Comparison of ENCODE assay signal across 14 cellular contexts in genomic region chr4:124526321-124526720, GRCh38.
DNase-seq lines count a peak whose midpoint lies in the region; ATAC-seq and TF ChIP-seq lines count a peak whose summit lies in the region.
"Had no signal": no experiment of that assay in that cellular context is flagged by ENCODE, and none has a peak within 500 bp of the region (broad histone marks: within the 10 kb centered on the region; RNA-seq: fewer than 3 reads in every experiment).

No MANE protein-coding gene starts in this region.

- H3K27me3 Mint-ChIP-seq in chondrocyte (ENCODE audit: low read depth) (no peaks in the 10 kb centered on the region), osteocyte (ENCODE audit: unreplicated experiment) (no peaks in the 10 kb centered on the region)

- no peak for TF ChIP-seq POLR2A in GM18505 (IDR thresholded peaks at IDR 0.05; ENCODE audit: borderline replicate concordance, extremely low read depth, insufficient read depth, insufficient read length)

- H3K4me3 Mint-ChIP-seq in chondrocyte (ENCODE audit: unreplicated experiment) (no peak overlapping the region), osteocyte (ENCODE audit: unreplicated experiment) (peak overlapping the region; percentile 11)

- H3K4me1 Mint-ChIP-seq in chondrocyte (ENCODE audit: low read depth) (peaks cover 13% of the 10 kb centered on the region), osteocyte (ENCODE audit: unreplicated experiment) (peaks cover 15% of the 10 kb centered on the region)

- peak overlapping the region; percentile 24 for H3K27ac Mint-ChIP-seq in chondrocyte (ENCODE audit: unreplicated experiment)
- peak overlapping the region; percentile 76 for H3K27ac Mint-ChIP-seq in osteocyte (ENCODE audit: unreplicated experiment)

- peaks cover 2% of the 10 kb centered on the region for H3K36me3 Mint-ChIP-seq in chondrocyte (ENCODE audit: low read depth)
- H3K36me3 Mint-ChIP-seq in osteocyte (ENCODE audit: unreplicated experiment) = peaks cover 5% of the 10 kb centered on the region

- TF ChIP-seq CTCF in chondrocyte (IDR thresholded peaks at IDR 0.05) (no peak), osteocyte (IDR thresholded peaks at IDR 0.05) (no peak)

- no peak for ATAC-seq in GM18505 (IDR thresholded peaks at IDR 0.05; ENCODE audit: unreplicated experiment)
- no peak for ATAC-seq in HG02763 (IDR thresholded peaks at IDR 0.05; ENCODE audit: unreplicated experiment)

- H3K9me3 Mint-ChIP-seq in chondrocyte (ENCODE audit: low read depth) (peaks cover 3% of the 10 kb centered on the region), osteocyte (ENCODE audit: unreplicated experiment) (no peaks in the 10 kb centered on the region)

- peak; percentile 6 for DNase-seq in DMS53 (lab: John Stamatoyannopoulos, UW)
- DNase-seq in DMS53 treated with DMSO at 0.1 percent for 48 hours (lab: John Stamatoyannopoulos, UW; ENCODE audit: unreplicated experiment) = no peak
- no peak for DNase-seq in chondrocyte (ENCODE audit: low spot score)
- DNase-seq in glomerular endothelial cell (ENCODE audit: extremely low read depth, low read depth, low spot score) = peak; percentile 29
- DNase-seq in osteocyte (ENCODE audit: extremely low spot score, unreplicated experiment) = no peak
- DNase-seq in ecto neural progenitor cell (ENCODE audit: low spot score) = no peak
- DNase-seq: 8988T, DND-41, GF-D8, NCI-H1048, NCI-H226, NCI-H526 had no signal

Comparison
In these comparisons a context has a peak if more than half of its experiments do, and no peak if none do; other contexts are left out.
1. DNase-seq: peak in DMS53 (single experiment) and glomerular endothelial cell (single experiment); none in DMS53 treated with DMSO at 0.1 percent for 48 hours (single experiment), chondrocyte (single experiment), osteocyte (single experiment) and ecto neural progenitor cell (single experiment).